ENCODE assay signal across 12 cellular contexts in the genomic region with DNA sequence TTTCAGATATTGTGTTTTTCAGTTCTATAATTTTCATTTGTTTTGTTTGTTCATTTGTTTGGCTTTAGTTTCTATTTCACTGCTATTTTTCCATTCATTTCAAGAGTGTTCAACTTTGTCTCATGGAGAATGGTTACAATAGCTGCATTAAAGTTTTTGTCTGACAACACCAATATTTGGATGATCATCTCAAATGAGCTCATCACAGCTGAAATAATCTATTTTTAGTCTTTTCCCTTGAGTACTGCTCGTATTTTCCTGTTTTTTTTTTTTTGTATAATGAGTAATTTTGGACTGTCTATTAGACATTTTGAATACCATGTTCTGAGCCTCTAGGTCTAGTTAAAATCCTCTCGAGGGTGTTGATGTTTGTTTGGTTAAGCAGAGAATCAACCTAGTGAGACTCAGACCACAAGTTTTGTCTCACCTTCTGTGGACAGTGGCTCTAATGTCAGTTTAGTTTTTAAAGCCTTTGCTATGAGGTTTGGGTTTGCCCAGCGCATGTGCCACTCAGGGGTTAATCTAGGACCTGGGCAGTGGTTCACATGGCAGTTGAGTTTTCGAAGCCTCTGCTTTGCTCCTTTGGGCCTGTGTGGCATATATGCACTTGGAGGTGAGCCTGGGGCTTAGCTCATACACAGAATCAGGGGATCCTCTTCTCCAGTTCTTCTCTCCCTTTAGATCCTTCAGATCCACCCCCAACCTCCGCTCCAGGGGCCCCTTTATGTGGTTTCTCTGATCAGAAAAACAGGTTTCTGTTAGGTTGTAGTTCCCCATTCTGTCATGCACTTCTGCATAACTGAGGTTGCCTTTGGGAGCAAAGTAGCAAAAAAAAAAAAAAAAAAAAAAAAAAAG.
DNase-seq lines count a peak whose midpoint lies in the region; ATAC-seq and TF ChIP-seq lines count a peak whose summit lies in the region.
"Had no signal": no experiment of that assay in that cellular context is flagged by ENCODE, and none has a peak within 500 bp of the region (broad histone marks: within the 10 kb centered on the region; RNA-seq: fewer than 3 reads in every experiment).

No MANE protein-coding gene starts in this region.

- H3K27ac ChIP-seq in Karpas-422 (ENCODE audit: low read length) = no peak overlapping the region
- no peak overlapping the region for H3K27ac ChIP-seq in body of pancreas
- no peak overlapping the region for H3K27ac ChIP-seq in upper lobe of right lung

- no peaks in the 10 kb centered on the region for H4K20me1 ChIP-seq in Karpas-422 (ENCODE audit: insufficient read depth, low read depth, low read length)

- H3K4me2 ChIP-seq in Karpas-422 (ENCODE audit: low read depth, low read length, poor library complexity, severe bottlenecking) = no peak overlapping the region

- intact Hi-C loops in body of pancreas (cut with DNase I) = no loop called here
- intact Hi-C loops in upper lobe of right lung (cut with DNase I) = no loop called here
- intact Hi-C loops in left cardiac atrium (cut with DNase I) = loop anchor here in 1 of 2 donors (10.0 kb wide), 2 partner anchors 59 to 371 kb away; no protein-coding TSS in a partner anchor

- TF ChIP-seq CTCF in body of pancreas (IDR thresholded peaks at IDR 0.05) (no peak), upper lobe of right lung (IDR thresholded peaks at IDR 0.05) (no peak)

- no peak for TF ChIP-seq POLR2A in body of pancreas (IDR thresholded peaks at IDR 0.05)

- no peak overlapping the region for H3K4me3 ChIP-seq in Karpas-422 (ENCODE audit: low read length)
- H3K4me3 ChIP-seq in body of pancreas = no peak overlapping the region
- H3K4me3 ChIP-seq in upper lobe of right lung = no peak overlapping the region

- H3K79me2 ChIP-seq in Karpas-422 (ENCODE audit: low read length) = no peaks in the 10 kb centered on the region

- H3K36me3 ChIP-seq in Karpas-422 (ENCODE audit: insufficient read depth, low read length) (no peaks in the 10 kb centered on the region), body of pancreas (replicated peaks in 1 of 2; ENCODE audit: insufficient read depth in 1 of 2, low read depth in 2 of 2) (no peaks in the 10 kb centered on the region), upper lobe of right lung (no peaks in the 10 kb centered on the region)

- H3K27me3 ChIP-seq in Karpas-422 (ENCODE audit: low read length) = no peaks in the 10 kb centered on the region
- H3K27me3 ChIP-seq in body of pancreas = no peaks in the 10 kb centered on the region
- no peaks in the 10 kb centered on the region for H3K27me3 ChIP-seq in upper lobe of right lung

- H3K9me3 ChIP-seq in Karpas-422 (ENCODE audit: low read length) (no peaks in the 10 kb centered on the region), body of pancreas (no peaks in the 10 kb centered on the region), upper lobe of right lung (no peaks in the 10 kb centered on the region)

- DNase-seq in CD1c-positive myeloid dendritic cell (ENCODE audit: extremely low spot score) (peak; percentile 66), SKM-1 treated with dmso at 0.1 percent for 144 hours (lab: John Stamatoyannopoulos, UW; ENCODE audit: unreplicated experiment) (peak; percentile 90), Karpas-422 (no peak), body of pancreas (no peak), upper lobe of right lung (no peak), left cardiac atrium (no peak)
- DNase-seq: hippocampal formation, NCI-H2081, nephron progenitor cell, T-helper 17 cell had no signal

- H3K9me2 ChIP-seq in Karpas-422 (replicated peaks; ENCODE audit: insufficient read depth, low read length) = no peaks in the 10 kb centered on the region

- no peak overlapping the region for H2AFZ ChIP-seq in Karpas-422 (ENCODE audit: low read length)

- WGBS in body of pancreas, 2 donors = 67 to 77% methylated on average over 5 of the region's 5 CpGs

- H3K9ac ChIP-seq in Karpas-422 (ENCODE audit: low read length) = no peak overlapping the region

- H3K4me1 ChIP-seq in Karpas-422 (ENCODE audit: low read length) = no peaks in the 10 kb centered on the region
- peaks cover 49% of the 10 kb centered on the region for H3K4me1 ChIP-seq in body of pancreas
- peaks cover 19% of the 10 kb centered on the region for H3K4me1 ChIP-seq in upper lobe of right lung

- ATAC-seq in GM21381 (IDR thresholded peaks at IDR 0.05; ENCODE audit: unreplicated experiment) (peak; percentile 57), HG03108 (IDR thresholded peaks at IDR 0.05; ENCODE audit: unreplicated experiment) (peak; percentile 51), body of pancreas (no peak), upper lobe of right lung (no peak), left cardiac atrium (no peak)
- ATAC-seq: T-helper 17 cell had no signal

Comparison
In these comparisons a context has a peak if more than half of its experiments do, and no peak if none do; other contexts are left out.
1. DNase-seq: peak in CD1c-positive myeloid dendritic cell (single experiment) and SKM-1 treated with dmso at 0.1 percent for 144 hours (single experiment); none in Karpas-422 (single experiment), body of pancreas (0 of 4), upper lobe of right lung (single experiment) and left cardiac atrium (single experiment).
2. ATAC-seq: peak in GM21381 (single experiment) and HG03108 (single experiment); none in body of pancreas (single experiment), upper lobe of right lung (single experiment) and left cardiac atrium (0 of 2).